In genomic region chr19:17556995-17557394, GRCh38 we compare ENCODE assay signal across 1 cellular context.
TF ChIP-seq lines count a peak whose summit lies in the region.

No MANE protein-coding gene starts in this region.

TF ChIP-seq in HCT116, 20 proteins besides CTCF, POLR2A, EP300 and RAD21 (continued from another document):
- TF ChIP-seq ZBTB33 (IDR thresholded peaks at IDR 0.05; ENCODE audit: extremely low read depth, insufficient replicate concordance, low read length), result no peak
- no peak for TF ChIP-seq EGR1 (IDR thresholded peaks at IDR 0.05; ENCODE audit: low read depth)
- TF ChIP-seq EZH2 (IDR thresholded peaks at IDR 0.05), result no peak
- TF ChIP-seq CEBPB (IDR thresholded peaks at IDR 0.05; ENCODE audit: low read depth), result no peak
- TF ChIP-seq ZFX (IDR thresholded peaks at IDR 0.05), result no peak
- TF ChIP-seq, protein P1, sequence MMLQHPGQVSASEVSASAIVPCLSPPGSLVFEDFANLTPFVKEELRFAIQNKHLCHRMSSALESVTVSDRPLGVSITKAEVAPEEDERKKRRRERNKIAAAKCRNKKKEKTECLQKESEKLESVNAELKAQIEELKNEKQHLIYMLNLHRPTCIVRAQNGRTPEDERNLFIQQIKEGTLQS (IDR thresholded peaks at IDR 0.05), result no peak
- no peak for TF ChIP-seq TCF7L2 (IDR thresholded peaks at IDR 0.05; ENCODE audit: borderline replicate concordance, extremely low read depth, insufficient read depth, insufficient read length)
- no peak for TF ChIP-seq SP1 (IDR thresholded peaks at IDR 0.05; ENCODE audit: low read depth)
- no peak for TF ChIP-seq ELF1 (IDR thresholded peaks at IDR 0.05; ENCODE audit: borderline replicate concordance, low read depth)
- no peak for TF ChIP-seq YY1 (IDR thresholded peaks at IDR 0.05; ENCODE audit: extremely low read depth, insufficient replicate concordance, low read depth, low read length)
- no peak for TF ChIP-seq MAX (IDR thresholded peaks at IDR 0.05)
- TF ChIP-seq SIN3A (IDR thresholded peaks at IDR 0.05; ENCODE audit: low read depth), result no peak
- no peak for TF ChIP-seq ZNF274 (IDR thresholded peaks at IDR 0.05; ENCODE audit: low read depth, low read length)
- no peak for TF ChIP-seq POLR2AphosphoS5 (IDR thresholded peaks at IDR 0.05; ENCODE audit: low read depth, low read length)
